Comparison of ENCODE assay signal across 15 cellular contexts in the genomic region with DNA sequence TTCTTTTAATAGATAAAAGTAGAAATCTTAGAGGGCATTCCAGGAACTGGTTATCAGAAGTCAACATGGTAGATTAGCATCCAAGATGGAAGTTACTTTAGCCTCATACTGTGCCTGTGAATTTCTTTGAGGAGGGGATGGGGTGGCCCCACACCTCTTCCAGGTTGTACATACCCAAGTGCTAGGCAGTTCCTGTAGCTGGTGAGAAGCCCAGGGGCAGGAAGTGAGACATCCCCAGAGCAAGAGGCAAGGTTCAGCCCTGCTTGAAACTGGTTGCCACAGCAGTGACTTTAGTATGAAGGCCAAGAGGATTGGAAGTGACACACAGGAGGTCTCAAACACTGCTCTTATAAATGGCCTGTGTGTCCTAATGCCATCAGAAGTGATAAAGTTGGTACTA. TPM values are rescaled to one million over a fixed set of nuclear protein-coding genes. Genes with fewer than 3 reads are reported as not detected.
DNase-seq lines count a peak whose midpoint lies in the region; ATAC-seq lines count a peak whose summit lies in the region.
"Had no signal": no experiment of that assay in that cellular context is flagged by ENCODE, and none has a peak within 500 bp of the region (broad histone marks: within the 10 kb centered on the region; RNA-seq: fewer than 3 reads in every experiment).

No MANE protein-coding gene starts in this region.

- intact Hi-C loops in activated CD4-positive, alpha-beta memory T cell treated with anti-CD3 and anti-CD28 coated beads for 36 hours (cut with micrococcal nuclease), result loop anchor here (10.0 kb wide), 1 partner anchor 648 kb away; no protein-coding TSS in a partner anchor

- peak; percentile 84 for ATAC-seq in activated CD8-positive, alpha-beta memory T cell treated with anti-CD3 and anti-CD28 coated beads, Interleukin-2, amount 10 ng/mL, durations not matched to agents 7 days and 5 days
- ATAC-seq: HCT116 had no signal

- H3K4me3 Mint-ChIP-seq in activated CD8-positive, alpha-beta memory T cell treated with anti-CD3 and anti-CD28 coated beads, Interleukin-2, amount 10 ng/mL, durations not matched to agents 7 days and 5 days, result no peak overlapping the region
- H3K4me3 Mint-ChIP-seq in activated CD4-positive, alpha-beta memory T cell treated with anti-CD3 and anti-CD28 coated beads for 36 hours, result no peak overlapping the region
- no peak overlapping the region for H3K4me3 Mint-ChIP-seq in stimulated activated naive CD8-positive, alpha-beta T cell treated with anti-CD3 and anti-CD28 coated beads, Interleukin-15, Interleukin-2, amounts not matched to agents 100 ng/mL and 50 ng/mL, for 24 hours

- peak overlapping the region; percentile 79 for H3K27ac Mint-ChIP-seq in activated CD8-positive, alpha-beta memory T cell treated with anti-CD3 and anti-CD28 coated beads, Interleukin-2, amount 10 ng/mL, durations not matched to agents 7 days and 5 days
- H3K27ac Mint-ChIP-seq in activated CD4-positive, alpha-beta memory T cell treated with anti-CD3 and anti-CD28 coated beads for 36 hours, result peak overlapping the region; percentile 84
- H3K27ac Mint-ChIP-seq in stimulated activated naive CD8-positive, alpha-beta T cell treated with anti-CD3 and anti-CD28 coated beads, Interleukin-15, Interleukin-2, amounts not matched to agents 100 ng/mL and 50 ng/mL, for 24 hours, result peak overlapping the region; percentile 78

- POLR2A ChIA-PET in activated CD4-positive, alpha-beta memory T cell treated with anti-CD3 and anti-CD28 coated beads for 36 hours (lab: Charles Lee), result interaction anchor here (1.4 to 2.2 kb wide), 2 partner anchors 11 to 16 kb away, joined by 5 to 8 read pairs; a partner anchor contains a TSS

- H3K27ac ChIP-seq in epithelial cell of prostate, result peak overlapping the region; percentile 17
- H3K27ac ChIP-seq: hepatocyte had no signal

- H3K4me1 Mint-ChIP-seq in activated CD8-positive, alpha-beta memory T cell treated with anti-CD3 and anti-CD28 coated beads, Interleukin-2, amount 10 ng/mL, durations not matched to agents 7 days and 5 days, result peaks cover 64% of the 10 kb centered on the region
- peaks cover 68% of the 10 kb centered on the region for H3K4me1 Mint-ChIP-seq in activated CD4-positive, alpha-beta memory T cell treated with anti-CD3 and anti-CD28 coated beads for 36 hours (ENCODE audit: low read depth)
- peaks cover 65% of the 10 kb centered on the region for H3K4me1 Mint-ChIP-seq in stimulated activated naive CD8-positive, alpha-beta T cell treated with anti-CD3 and anti-CD28 coated beads, Interleukin-15, Interleukin-2, amounts not matched to agents 100 ng/mL and 50 ng/mL, for 24 hours (ENCODE audit: low read depth)

- H3K9me3 Mint-ChIP-seq in activated CD8-positive, alpha-beta memory T cell treated with anti-CD3 and anti-CD28 coated beads, Interleukin-2, amount 10 ng/mL, durations not matched to agents 7 days and 5 days (ENCODE audit: low read depth), result no peaks in the 10 kb centered on the region
- H3K9me3 Mint-ChIP-seq in activated CD4-positive, alpha-beta memory T cell treated with anti-CD3 and anti-CD28 coated beads for 36 hours, result no peaks in the 10 kb centered on the region
- no peaks in the 10 kb centered on the region for H3K9me3 Mint-ChIP-seq in stimulated activated naive CD8-positive, alpha-beta T cell treated with anti-CD3 and anti-CD28 coated beads, Interleukin-15, Interleukin-2, amounts not matched to agents 100 ng/mL and 50 ng/mL, for 24 hours

- H3K36me3 Mint-ChIP-seq in activated CD8-positive, alpha-beta memory T cell treated with anti-CD3 and anti-CD28 coated beads, Interleukin-2, amount 10 ng/mL, durations not matched to agents 7 days and 5 days, result peaks cover 69% of the 10 kb centered on the region
- H3K36me3 Mint-ChIP-seq in activated CD4-positive, alpha-beta memory T cell treated with anti-CD3 and anti-CD28 coated beads for 36 hours, result peaks cover 61% of the 10 kb centered on the region
- H3K36me3 Mint-ChIP-seq in stimulated activated naive CD8-positive, alpha-beta T cell treated with anti-CD3 and anti-CD28 coated beads, Interleukin-15, Interleukin-2, amounts not matched to agents 100 ng/mL and 50 ng/mL, for 24 hours (ENCODE audit: low read depth), result peaks cover 82% of the 10 kb centered on the region

- CTCF ChIA-PET in activated CD8-positive, alpha-beta memory T cell treated with anti-CD3 and anti-CD28 coated beads, Interleukin-2, amount 10 ng/mL, durations not matched to agents 7 days and 5 days (lab: Charles Lee), result interaction anchor here (1.5 to 2.4 kb wide), 2 partner anchors 12 to 360 kb away, joined by 7 to 11 read pairs; a partner anchor contains a TSS
- CTCF ChIA-PET in activated CD4-positive, alpha-beta memory T cell treated with anti-CD3 and anti-CD28 coated beads for 36 hours (lab: Charles Lee), result interaction anchor here (1.1 to 1.4 kb wide), 2 partner anchors 12 to 268 kb away, joined by 4 to 5 read pairs; a partner anchor contains a TSS

- DNase-seq in activated CD8-positive, alpha-beta memory T cell treated with anti-CD3 and anti-CD28 coated beads, Interleukin-2, amount 10 ng/mL, durations not matched to agents 7 days and 5 days, result peak; percentile 76
- DNase-seq in activated CD8-positive, alpha-beta memory T cell treated with anti-CD3 and anti-CD28 coated beads for 24 hours, result no peak
- DNase-seq in activated CD4-positive, alpha-beta memory T cell treated with anti-CD3 and anti-CD28 coated beads for 36 hours, result peak; percentile 81
- DNase-seq in epithelial cell of prostate (ENCODE audit: low read depth, low spot score) (no peak), DMS79 treated with DMSO at 0.1 percent for 48 hours (lab: John Stamatoyannopoulos, UW) (no peak), A172 (ENCODE audit: low spot score) (no peak), putamen (ENCODE audit: low spot score) (no peak)
- DNase-seq: effector CD8-positive, alpha-beta T cell; midbrain; MM.1S; NCI-H526; stomach had no signal

- H3K27me3 Mint-ChIP-seq in activated CD8-positive, alpha-beta memory T cell treated with anti-CD3 and anti-CD28 coated beads, Interleukin-2, amount 10 ng/mL, durations not matched to agents 7 days and 5 days, result no peaks in the 10 kb centered on the region
- H3K27me3 Mint-ChIP-seq in activated CD4-positive, alpha-beta memory T cell treated with anti-CD3 and anti-CD28 coated beads for 36 hours, result no peaks in the 10 kb centered on the region
- no peaks in the 10 kb centered on the region for H3K27me3 Mint-ChIP-seq in stimulated activated naive CD8-positive, alpha-beta T cell treated with anti-CD3 and anti-CD28 coated beads, Interleukin-15, Interleukin-2, amounts not matched to agents 100 ng/mL and 50 ng/mL, for 24 hours

RNA-seq across cellular contexts. Expression of a gene that starts 11.9 kb away (rescaled TPM):
- 10 to 100 TPM; 24.6 to 25.3 TPM for total RNA-seq in activated CD8-positive, alpha-beta memory T cell treated with anti-CD3 and anti-CD28 coated beads, Interleukin-2, amount 10 ng/mL, durations not matched to agents 7 days and 5 days
- 10 to 100 TPM; 34.7 to 35.7 TPM for total RNA-seq in activated CD4-positive, alpha-beta memory T cell treated with anti-CD3 and anti-CD28 coated beads for 36 hours
- 25.8 and 26.3 TPM in 2 replicates for total RNA-seq in A172 (2014; rRNA removed; shearing (Covaris generic))

RNA-seq across cellular contexts. Expression of a gene that starts 27.8 kb away (rescaled TPM):
- total RNA-seq in activated CD8-positive, alpha-beta memory T cell treated with anti-CD3 and anti-CD28 coated beads, Interleukin-2, amount 10 ng/mL, durations not matched to agents 7 days and 5 days, result 10 to 100 TPM in 1 of 2 experiments, 1 to 10 TPM in 1; 9.5 to 11.7 TPM
- 1 to 10 TPM; 4.1 to 4.4 TPM for total RNA-seq in activated CD4-positive, alpha-beta memory T cell treated with anti-CD3 and anti-CD28 coated beads for 36 hours
- 1.2 TPM in 1 of 2 replicates, not detected in the other for total RNA-seq in A172 (2014; rRNA removed; shearing (Covaris generic))

Comparison
In these comparisons a context has a peak if more than half of its experiments do, and no peak if none do; other contexts are left out.
1. DNase-seq: peak in activated CD8-positive, alpha-beta memory T cell treated with anti-CD3 and anti-CD28 coated beads, Interleukin-2, amount 10 ng/mL, durations not matched to agents 7 days and 5 days (single experiment) and activated CD4-positive, alpha-beta memory T cell treated with anti-CD3 and anti-CD28 coated beads for 36 hours (single experiment); none in activated CD8-positive, alpha-beta memory T cell treated with anti-CD3 and anti-CD28 coated beads for 24 hours (single experiment), epithelial cell of prostate (single experiment), DMS79 treated with DMSO at 0.1 percent for 48 hours (single experiment), A172 (single experiment) and putamen (single experiment).
2. Peak in every context shown above with its lines, with median percentiles within 50 percentile points of each other: H3K27ac Mint-ChIP-seq.